In genomic region chr5:171336486-171337206, GRCh38 we compare ENCODE assay signal across 1 cellular context.
TF ChIP-seq lines count a peak whose summit lies in the region.

No MANE protein-coding gene starts in this region.

TF ChIP-seq in SK-N-SH treated with all-trans-retinoic acid at 6 μM for 48 hours, 23 proteins besides CTCF, POLR2A, EP300 and RAD21 (continued from another document):
- TF ChIP-seq CSRNP3 (CRISPR knock-in tag; IDR thresholded peaks at IDR 0.05) (no peak), BACH2 (CRISPR knock-in tag; IDR thresholded peaks at IDR 0.05; ENCODE audit: borderline replicate concordance) (no peak), PATZ1 (CRISPR knock-in tag; IDR thresholded peaks at IDR 0.05; ENCODE audit: borderline replicate concordance) (no peak), CSDC2 (CRISPR knock-in tag; IDR thresholded peaks at IDR 0.05) (no peak), SNAI2 (CRISPR knock-in tag; IDR thresholded peaks at IDR 0.05) (no peak)
